In the genomic region with DNA sequence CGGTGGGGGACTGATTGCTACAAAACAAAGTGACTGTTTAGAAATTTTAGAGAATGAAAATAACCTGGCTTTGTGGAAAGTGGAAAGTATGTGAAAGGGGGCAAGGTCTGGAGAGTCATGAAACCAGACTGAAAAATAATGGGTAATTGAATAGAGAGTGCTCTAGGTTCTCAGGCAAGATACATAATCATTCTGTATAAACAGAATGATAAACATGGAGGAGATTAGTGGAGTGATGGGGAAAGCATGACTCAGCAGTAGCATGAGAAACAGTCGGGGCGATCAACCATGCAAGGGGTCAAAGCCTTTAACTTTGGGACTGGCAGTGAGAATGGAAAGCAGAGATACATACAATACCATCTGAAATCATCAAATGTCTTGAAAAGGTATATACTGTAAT, we compare ENCODE assay signal across 1 cellular context.
TF ChIP-seq lines count a peak whose summit lies in the region.

No MANE protein-coding gene starts in this region.

TF ChIP-seq in HCT116, 20 proteins besides CTCF, POLR2A, EP300 and RAD21 (continued from another document):
- TF ChIP-seq SRF (IDR thresholded peaks at IDR 0.05; ENCODE audit: low read depth) (no peak), TCF7L2 (IDR thresholded peaks at IDR 0.05; ENCODE audit: borderline replicate concordance, extremely low read depth, insufficient read depth, insufficient read length) (no peak), ELF1 (IDR thresholded peaks at IDR 0.05; ENCODE audit: borderline replicate concordance, low read depth) (no peak), SP1 (IDR thresholded peaks at IDR 0.05; ENCODE audit: low read depth) (no peak), FOSL1 (IDR thresholded peaks at IDR 0.05; ENCODE audit: low read depth) (no peak), CEBPB (IDR thresholded peaks at IDR 0.05; ENCODE audit: low read depth) (no peak), EGR1 (IDR thresholded peaks at IDR 0.05; ENCODE audit: low read depth) (no peak)
